1 cellular context compared by ENCODE assay signal in the genomic region with DNA sequence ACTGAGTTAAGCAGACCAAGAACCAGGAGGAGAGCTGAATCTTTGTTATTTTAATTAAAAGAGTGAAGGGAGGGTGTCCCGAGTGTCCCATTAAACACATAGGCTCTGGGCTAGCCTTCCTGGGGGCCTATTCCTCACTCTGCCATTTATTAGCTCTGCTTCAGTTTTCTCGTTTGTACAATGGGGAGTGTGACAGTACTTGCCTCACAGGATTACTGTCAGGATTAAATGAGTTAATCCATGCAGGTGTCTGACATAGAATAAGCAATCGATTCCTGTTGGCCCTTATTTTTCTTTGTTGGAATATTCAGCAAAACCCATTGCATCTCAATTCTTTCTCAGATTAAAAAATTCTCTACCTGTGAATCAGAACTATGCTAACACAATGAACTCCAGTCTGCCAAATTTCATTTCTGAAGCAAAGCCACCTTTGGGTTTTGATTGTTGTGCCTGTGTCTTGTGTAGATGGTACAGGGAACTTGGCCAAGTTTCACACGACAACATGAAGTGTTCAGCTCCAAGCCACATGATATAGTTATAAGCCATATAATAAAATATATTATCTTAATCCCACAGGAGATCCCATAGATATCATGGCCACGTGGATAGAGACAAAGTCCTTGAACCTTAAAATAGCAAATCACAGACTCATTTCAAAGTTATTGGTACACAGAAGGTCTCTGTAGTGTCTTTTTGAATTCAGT.
TF ChIP-seq lines count a peak whose summit lies in the region.

No MANE protein-coding gene starts in this region.

TF ChIP-seq in H1, 55 proteins besides CTCF, POLR2A, EP300 and RAD21 (continued from another document):
- TF ChIP-seq CHD1 (IDR thresholded peaks at IDR 0.05; ENCODE audit: low read depth, low read length) (no peak), TAF7 (optimal IDR thresholded peaks at IDR 0.05; ENCODE audit: borderline replicate concordance, low read depth, low read length) (no peak), POU5F1 (IDR thresholded peaks at IDR 0.05; ENCODE audit: low read depth, low read length) (no peak), JUN (IDR thresholded peaks at IDR 0.05; ENCODE audit: low read depth, low read length) (no peak), CHD2 (IDR thresholded peaks at IDR 0.05; ENCODE audit: low read length) (no peak), HDAC2 (IDR thresholded peaks at IDR 0.05; ENCODE audit: borderline replicate concordance in 1 of 2, low read depth in 2 of 2, low read length in 2 of 2) (no peak), USF2 (IDR thresholded peaks at IDR 0.05; ENCODE audit: low read length) (no peak)
